3 cellular contexts compared by ENCODE assay signal in the genomic region with DNA sequence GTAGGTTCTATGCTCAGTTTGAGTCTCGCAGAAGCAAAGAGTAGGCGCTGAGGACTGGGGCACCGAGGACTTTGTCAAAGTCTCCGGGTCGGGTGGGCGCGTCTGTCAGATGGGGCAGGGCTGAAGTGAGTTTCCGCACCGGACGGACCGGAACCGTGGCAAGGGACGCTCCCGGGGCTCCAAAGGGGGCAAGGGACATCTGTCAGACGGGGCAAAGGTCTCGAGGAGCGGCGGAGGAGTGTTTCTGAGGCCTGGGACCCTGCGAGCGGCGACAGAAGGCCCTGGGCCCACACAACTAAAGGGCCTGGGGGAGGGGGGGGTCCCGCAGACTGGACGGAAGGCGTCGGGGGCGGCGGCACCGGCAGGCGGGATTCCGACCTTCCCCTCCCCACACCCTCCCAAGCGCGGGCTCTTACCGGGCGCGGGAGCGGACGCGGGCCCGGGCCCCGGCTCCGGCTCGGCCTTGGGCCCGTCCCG.
TF ChIP-seq lines count a peak whose summit lies in the region.

No MANE protein-coding gene starts in this region.

TF ChIP-seq in GM12891, 5 proteins besides CTCF, POLR2A, EP300 and RAD21:
- TF ChIP-seq TAF1 (IDR thresholded peaks at IDR 0.05; ENCODE audit: low read depth, low read length) (no peak), POLR2AphosphoS5 (IDR thresholded peaks at IDR 0.05; ENCODE audit: low read depth, low read length) (no peak; the same call in 1 of the 2 replicates), POU2F2 (IDR thresholded peaks at IDR 0.05; ENCODE audit: low read depth, low read length) (no peak), PAX5 (IDR thresholded peaks at IDR 0.05; ENCODE audit: insufficient read depth, low read length, severe bottlenecking) (no peak), SPI1 (IDR thresholded peaks at IDR 0.05; ENCODE audit: low read depth, low read length) (no peak)
TF ChIP-seq in GM12891: peak in this region for 0.

TF ChIP-seq in IMR-90, 13 proteins besides CTCF, POLR2A, EP300 and RAD21:
- TF ChIP-seq FOS (IDR thresholded peaks at IDR 0.05; ENCODE audit: low read depth, low read length), result no peak
- no peak; the same call in 1 of the 2 replicates for TF ChIP-seq MAZ (IDR thresholded peaks at IDR 0.05; ENCODE audit: borderline replicate concordance, low read depth, low read length)
- TF ChIP-seq MAFK (IDR thresholded peaks at IDR 0.05; ENCODE audit: low read depth, low read length), result no peak
- no peak for TF ChIP-seq NFE2L2 (IDR thresholded peaks at IDR 0.05; ENCODE audit: low read depth, low read length)
- no peak for TF ChIP-seq SMC3 (IDR thresholded peaks at IDR 0.05; ENCODE audit: low read depth, low read length)
- TF ChIP-seq, protein P1, sequence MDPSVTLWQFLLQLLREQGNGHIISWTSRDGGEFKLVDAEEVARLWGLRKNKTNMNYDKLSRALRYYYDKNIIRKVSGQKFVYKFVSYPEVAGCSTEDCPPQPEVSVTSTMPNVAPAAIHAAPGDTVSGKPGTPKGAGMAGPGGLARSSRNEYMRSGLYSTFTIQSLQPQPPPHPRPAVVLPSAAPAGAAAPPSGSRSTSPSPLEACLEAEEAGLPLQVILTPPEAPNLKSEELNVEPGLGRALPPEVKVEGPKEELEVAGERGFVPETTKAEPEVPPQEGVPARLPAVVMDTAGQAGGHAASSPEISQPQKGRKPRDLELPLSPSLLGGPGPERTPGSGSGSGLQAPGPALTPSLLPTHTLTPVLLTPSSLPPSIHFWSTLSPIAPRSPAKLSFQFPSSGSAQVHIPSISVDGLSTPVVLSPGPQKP (IDR thresholded peaks at IDR 0.05; ENCODE audit: borderline replicate concordance, low read depth, low read length), result no peak
- TF ChIP-seq, protein P2, sequence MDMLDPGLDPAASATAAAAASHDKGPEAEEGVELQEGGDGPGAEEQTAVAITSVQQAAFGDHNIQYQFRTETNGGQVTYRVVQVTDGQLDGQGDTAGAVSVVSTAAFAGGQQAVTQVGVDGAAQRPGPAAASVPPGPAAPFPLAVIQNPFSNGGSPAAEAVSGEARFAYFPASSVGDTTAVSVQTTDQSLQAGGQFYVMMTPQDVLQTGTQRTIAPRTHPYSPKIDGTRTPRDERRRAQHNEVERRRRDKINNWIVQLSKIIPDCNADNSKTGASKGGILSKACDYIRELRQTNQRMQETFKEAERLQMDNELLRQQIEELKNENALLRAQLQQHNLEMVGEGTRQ (IDR thresholded peaks at IDR 0.05; ENCODE audit: low read depth, low read length), result no peak
- no peak for TF ChIP-seq RCOR1 (IDR thresholded peaks at IDR 0.05; ENCODE audit: insufficient replicate concordance, low read length)
- TF ChIP-seq RFX5 (IDR thresholded peaks at IDR 0.05; ENCODE audit: low read depth, low read length), result no peak
- no peak for TF ChIP-seq CEBPB (IDR thresholded peaks at IDR 0.05; ENCODE audit: low read depth, low read length)
- no peak for TF ChIP-seq CHD1 (IDR thresholded peaks at IDR 0.05; ENCODE audit: low read depth, low read length)
- no peak for TF ChIP-seq MXI1 (IDR thresholded peaks at IDR 0.05; ENCODE audit: borderline replicate concordance, low read depth, low read length)
- no peak for TF ChIP-seq BHLHE40 (IDR thresholded peaks at IDR 0.05; ENCODE audit: low read depth, low read length)

TF ChIP-seq in GM12878, 131 proteins besides CTCF, POLR2A, EP300 and RAD21:
- TF ChIP-seq TCF3 (IDR thresholded peaks at IDR 0.05; ENCODE audit: borderline replicate concordance, insufficient read depth, low read depth, low read length), result no peak
- TF ChIP-seq, protein P3, sequence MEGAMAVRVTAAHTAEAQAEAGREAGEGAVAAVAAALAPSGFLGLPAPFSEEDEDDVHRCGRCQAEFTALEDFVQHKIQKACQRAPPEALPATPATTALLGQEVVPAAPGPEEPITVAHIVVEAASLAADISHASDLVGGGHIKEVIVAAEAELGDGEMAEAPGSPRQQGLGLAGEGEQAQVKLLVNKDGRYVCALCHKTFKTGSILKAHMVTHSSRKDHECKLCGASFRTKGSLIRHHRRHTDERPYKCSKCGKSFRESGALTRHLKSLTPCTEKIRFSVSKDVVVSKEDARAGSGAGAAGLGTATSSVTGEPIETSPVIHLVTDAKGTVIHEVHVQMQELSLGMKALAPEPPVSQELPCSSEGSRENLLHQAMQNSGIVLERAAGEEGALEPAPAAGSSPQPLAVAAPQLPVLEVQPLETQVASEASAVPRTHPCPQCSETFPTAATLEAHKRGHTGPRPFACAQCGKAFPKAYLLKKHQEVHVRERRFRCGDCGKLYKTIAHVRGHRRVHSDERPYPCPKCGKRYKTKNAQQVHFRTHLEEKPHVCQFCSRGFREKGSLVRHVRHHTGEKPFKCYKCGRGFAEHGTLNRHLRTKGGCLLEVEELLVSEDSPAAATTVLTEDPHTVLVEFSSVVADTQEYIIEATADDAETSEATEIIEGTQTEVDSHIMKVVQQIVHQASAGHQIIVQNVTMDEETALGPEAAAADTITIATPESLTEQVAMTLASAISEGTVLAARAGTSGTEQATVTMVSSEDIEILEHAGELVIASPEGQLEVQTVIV (IDR thresholded peaks at IDR 0.05; ENCODE audit: borderline replicate concordance, partially characterized antibody), result no peak
- no peak for TF ChIP-seq PAX8 (IDR thresholded peaks at IDR 0.05)
- TF ChIP-seq HDAC2 (IDR thresholded peaks at IDR 0.05), result no peak
- TF ChIP-seq DPF2 (IDR thresholded peaks at IDR 0.05), result no peak
- TF ChIP-seq KAT2A (conservative IDR thresholded peaks at IDR 0.05; ENCODE audit: control insufficient read depth, low read depth, low read length), result no peak
- TF ChIP-seq, protein P4, sequence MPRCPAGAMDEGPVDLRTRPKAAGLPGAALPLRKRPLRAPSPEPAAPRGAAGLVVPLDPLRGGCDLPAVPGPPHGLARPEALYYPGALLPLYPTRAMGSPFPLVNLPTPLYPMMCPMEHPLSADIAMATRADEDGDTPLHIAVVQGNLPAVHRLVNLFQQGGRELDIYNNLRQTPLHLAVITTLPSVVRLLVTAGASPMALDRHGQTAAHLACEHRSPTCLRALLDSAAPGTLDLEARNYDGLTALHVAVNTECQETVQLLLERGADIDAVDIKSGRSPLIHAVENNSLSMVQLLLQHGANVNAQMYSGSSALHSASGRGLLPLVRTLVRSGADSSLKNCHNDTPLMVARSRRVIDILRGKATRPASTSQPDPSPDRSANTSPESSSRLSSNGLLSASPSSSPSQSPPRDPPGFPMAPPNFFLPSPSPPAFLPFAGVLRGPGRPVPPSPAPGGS (IDR thresholded peaks at IDR 0.05; ENCODE audit: borderline replicate concordance, insufficient read depth, low read depth, low read length, poor library complexity, severe bottlenecking), result no peak
- TF ChIP-seq MEF2A (IDR thresholded peaks at IDR 0.05; ENCODE audit: insufficient read depth, low read depth, low read length), result no peak
- TF ChIP-seq, protein P5, sequence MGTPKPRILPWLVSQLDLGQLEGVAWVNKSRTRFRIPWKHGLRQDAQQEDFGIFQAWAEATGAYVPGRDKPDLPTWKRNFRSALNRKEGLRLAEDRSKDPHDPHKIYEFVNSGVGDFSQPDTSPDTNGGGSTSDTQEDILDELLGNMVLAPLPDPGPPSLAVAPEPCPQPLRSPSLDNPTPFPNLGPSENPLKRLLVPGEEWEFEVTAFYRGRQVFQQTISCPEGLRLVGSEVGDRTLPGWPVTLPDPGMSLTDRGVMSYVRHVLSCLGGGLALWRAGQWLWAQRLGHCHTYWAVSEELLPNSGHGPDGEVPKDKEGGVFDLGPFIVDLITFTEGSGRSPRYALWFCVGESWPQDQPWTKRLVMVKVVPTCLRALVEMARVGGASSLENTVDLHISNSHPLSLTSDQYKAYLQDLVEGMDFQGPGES (IDR thresholded peaks at IDR 0.05), result no peak
- no peak for TF ChIP-seq MXI1 (IDR thresholded peaks at IDR 0.05; ENCODE audit: low read depth, low read length)
- TF ChIP-seq, protein P6, sequence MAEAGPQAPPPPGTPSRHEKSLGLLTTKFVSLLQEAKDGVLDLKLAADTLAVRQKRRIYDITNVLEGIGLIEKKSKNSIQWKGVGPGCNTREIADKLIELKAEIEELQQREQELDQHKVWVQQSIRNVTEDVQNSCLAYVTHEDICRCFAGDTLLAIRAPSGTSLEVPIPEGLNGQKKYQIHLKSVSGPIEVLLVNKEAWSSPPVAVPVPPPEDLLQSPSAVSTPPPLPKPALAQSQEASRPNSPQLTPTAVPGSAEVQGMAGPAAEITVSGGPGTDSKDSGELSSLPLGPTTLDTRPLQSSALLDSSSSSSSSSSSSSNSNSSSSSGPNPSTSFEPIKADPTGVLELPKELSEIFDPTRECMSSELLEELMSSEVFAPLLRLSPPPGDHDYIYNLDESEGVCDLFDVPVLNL (IDR thresholded peaks at IDR 0.05; ENCODE audit: low read depth, low read length), result no peak
- TF ChIP-seq ZZZ3 (IDR thresholded peaks at IDR 0.05; ENCODE audit: control insufficient read depth, insufficient read length, low read depth), result no peak
- no peak for TF ChIP-seq POLR2AphosphoS2 (IDR thresholded peaks at IDR 0.05; ENCODE audit: low read depth, low read length)
- TF ChIP-seq ZNF384 (IDR thresholded peaks at IDR 0.05; ENCODE audit: borderline replicate concordance, low read depth, low read length), result no peak
- no peak for TF ChIP-seq KDM1A (IDR thresholded peaks at IDR 0.05; ENCODE audit: borderline replicate concordance)
